ENCODE assay signal across 40 cellular contexts in the genomic region with DNA sequence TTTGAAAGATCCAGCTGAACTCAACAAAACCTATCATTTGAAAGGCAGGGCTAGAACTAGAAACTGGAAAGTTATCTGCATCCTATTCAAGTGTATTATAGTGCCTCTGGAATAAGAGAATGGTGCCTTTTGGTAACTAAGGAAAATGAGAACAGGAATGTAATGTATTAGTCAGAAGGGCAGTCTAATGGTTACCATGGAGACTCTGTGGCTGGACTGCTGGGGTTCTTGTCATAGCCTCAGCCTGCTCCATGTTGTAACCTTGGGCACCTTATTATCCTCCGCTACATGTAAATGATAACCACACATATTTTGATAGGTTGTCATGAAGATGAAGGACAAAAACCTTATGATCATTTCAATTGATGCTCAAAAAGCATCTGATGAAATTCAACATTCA. TPM values are rescaled to one million over a fixed set of nuclear protein-coding genes. Genes with fewer than 3 reads are reported as not detected.
A peak's percentile ranks its signal among the peaks of the same experiment; 100 is the strongest.
DNase-seq lines count a peak whose midpoint lies in the region; ATAC-seq and TF ChIP-seq lines count a peak whose summit lies in the region.
"Had no signal": no experiment of that assay in that cellular context is flagged by ENCODE, and none has a peak within 500 bp of the region (broad histone marks: within the 10 kb centered on the region; RNA-seq: fewer than 3 reads in every experiment).

No MANE protein-coding gene starts in this region.

- ATAC-seq in psoas muscle (no peak), HG03025 (IDR thresholded peaks at IDR 0.05; ENCODE audit: low FRiP score, unreplicated experiment) (no peak)
- ATAC-seq: K562; left colon; stimulated activated memory B cell treated with anti-CD40 and anti-IgM and Interleukin-4, amounts not matched to agents 10 μg/mL and 1 μg/mL and 100 μg/mL, for 72 hours had no signal

- no peak overlapping the region for H3K4me3 Mint-ChIP-seq in endodermal cell
- H3K4me3 Mint-ChIP-seq: activated CD4-positive, alpha-beta memory T cell treated with anti-CD3 and anti-CD28 coated beads for 36 hours; activated T-helper 1 cell treated with anti-CD3 and anti-CD28 coated beads, Interleukin-12 subunit alpha, Interleukin-12 subunit beta, Interleukin-2, Interleukin-4 antibody, amounts not matched to agents 30 ng/mL and 10 ng/mL and 1 ng/mL, durations not matched to agents 14 hours and 24 hours and 36 hours; CD8-positive, alpha-beta memory T cell; H9; memory B cell; neural progenitor cell; stimulated activated memory B cell treated with anti-CD40 and anti-IgM and Interleukin-4, amounts not matched to agents 10 μg/mL and 1 μg/mL and 100 μg/mL, for 72 hours had no signal

- H3K27ac ChIP-seq in brain microvascular endothelial cell: no peak overlapping the region
- H3K27ac ChIP-seq in psoas muscle: no peak overlapping the region
- H3K27ac ChIP-seq in endodermal cell (ENCODE audit: low read depth, low read length): no peak overlapping the region
- H3K27ac ChIP-seq: hepatocyte, neural progenitor cell, Peyer's patch, sigmoid colon, testis had no signal

- no peaks in the 10 kb centered on the region for H3K9me3 Mint-ChIP-seq in endodermal cell
- H3K9me3 Mint-ChIP-seq: activated CD4-positive, alpha-beta memory T cell treated with anti-CD3 and anti-CD28 coated beads for 36 hours; activated T-helper 1 cell treated with anti-CD3 and anti-CD28 coated beads, Interleukin-12 subunit alpha, Interleukin-12 subunit beta, Interleukin-2, Interleukin-4 antibody, amounts not matched to agents 30 ng/mL and 10 ng/mL and 1 ng/mL, durations not matched to agents 14 hours and 24 hours and 36 hours; CD8-positive, alpha-beta memory T cell; H9; memory B cell; stimulated activated memory B cell treated with anti-CD40 and anti-IgM and Interleukin-4, amounts not matched to agents 10 μg/mL and 1 μg/mL and 100 μg/mL, for 72 hours had no signal

- no peak overlapping the region for H3K4me3 ChIP-seq in brain microvascular endothelial cell (ENCODE audit: low read depth, low read length)
- H3K4me3 ChIP-seq in psoas muscle: no peak overlapping the region
- H3K4me3 ChIP-seq in endodermal cell (ENCODE audit: low read length): no peak overlapping the region
- H3K4me3 ChIP-seq: hepatocyte, K562, MG63, neural progenitor cell, Peyer's patch, sigmoid colon, testis had no signal

- no peaks in the 10 kb centered on the region for H3K27me3 Mint-ChIP-seq in endodermal cell (ENCODE audit: insufficient read depth)
- H3K27me3 Mint-ChIP-seq: activated CD4-positive, alpha-beta memory T cell treated with anti-CD3 and anti-CD28 coated beads for 36 hours; memory B cell had no signal

- H3K4me1 Mint-ChIP-seq in endodermal cell: no peaks in the 10 kb centered on the region

- no peak overlapping the region for H3K27ac Mint-ChIP-seq in endodermal cell
- H3K27ac Mint-ChIP-seq: activated CD4-positive, alpha-beta memory T cell treated with anti-CD3 and anti-CD28 coated beads for 36 hours; activated T-helper 1 cell treated with anti-CD3 and anti-CD28 coated beads, Interleukin-12 subunit alpha, Interleukin-12 subunit beta, Interleukin-2, Interleukin-4 antibody, amounts not matched to agents 30 ng/mL and 10 ng/mL and 1 ng/mL, durations not matched to agents 14 hours and 24 hours and 36 hours; CD8-positive, alpha-beta memory T cell; H9; memory B cell; neural progenitor cell; stimulated activated memory B cell treated with anti-CD40 and anti-IgM and Interleukin-4, amounts not matched to agents 10 μg/mL and 1 μg/mL and 100 μg/mL, for 72 hours had no signal

- DNase-seq in AG08395 (ENCODE audit: low spot score): peak; percentile 17
- peak; percentile 27 for DNase-seq in HCEC 1CT
- DNase-seq in brain microvascular endothelial cell: peak; percentile 58
- DNase-seq in hepatic stellate cell (ENCODE audit: low spot score): peak; percentile 29
- no peak for DNase-seq in cerebellum (ENCODE audit: low spot score)
- no peak for DNase-seq in psoas muscle
- no peak for DNase-seq in endodermal cell
- DNase-seq: activated CD4-positive, alpha-beta memory T cell treated with anti-CD3 and anti-CD28 coated beads for 36 hours; activated CD8-positive, alpha-beta memory T cell treated with anti-CD3 and anti-CD28 coated beads, Interleukin-2, amount 50 U/mL, for 4 hours; activated naive CD4-positive, alpha-beta T cell treated with anti-CD3 and anti-CD28 coated beads, Interleukin-2, amount 50 U/mL, for 16 hours; BE2C; CD8-positive, alpha-beta memory T cell; central memory CD4-positive, alpha-beta T cell; H9; left colon; MG63; NCI-H1105 treated with DMSO at 0.1 percent for 48 hours; NCI-H2081; NCI-H226; Peyer's patch; posterior cingulate gyrus; SHP77 treated with DMSO at 0.1 percent for 48 hours; sigmoid colon; stimulated activated CD4-positive, alpha-beta T cell treated with anti-CD3 and anti-CD28 coated beads, Interleukin-4, amount 100 ng/mL, for 4 hours; SW 1271; testis had no signal

- no peak overlapping the region for H3K9ac ChIP-seq in endodermal cell (ENCODE audit: extremely low read depth, low read length, poor library complexity, severe bottlenecking)
- H3K9ac ChIP-seq: neural progenitor cell had no signal

- in situ Hi-C loops in brain microvascular endothelial cell (cut with HindIII; ENCODE audit: low pct_ligation_motif_present, low sequenced_read_pairs): no loop called here

- H3K36me3 Mint-ChIP-seq in endodermal cell (ENCODE audit: low read depth): no peaks in the 10 kb centered on the region
- H3K36me3 Mint-ChIP-seq: activated CD4-positive, alpha-beta memory T cell treated with anti-CD3 and anti-CD28 coated beads for 36 hours; CD8-positive, alpha-beta memory T cell; memory B cell; neural progenitor cell; stimulated activated memory B cell treated with anti-CD40 and anti-IgM and Interleukin-4, amounts not matched to agents 10 μg/mL and 1 μg/mL and 100 μg/mL, for 72 hours had no signal

- WGBS in psoas muscle, 3 donors: 98 to 100% (median 100%) methylated on average over 1 of the region's 1 CpG
- 100% methylated on average over 1 of the region's 1 CpG; no CpG with 5 or more reads in 1 of the 2 experiments for WGBS in endodermal cell (ENCODE audit: insufficient coverage in 1 of 2, insufficient read length in 1 of 2), 2 experiments

- H3K27me3 ChIP-seq in brain microvascular endothelial cell (replicated peaks) (no peaks in the 10 kb centered on the region), psoas muscle (ENCODE audit: insufficient read depth in 3 of 3, low read length in 2 of 3) (no peaks in the 10 kb centered on the region), endodermal cell (ENCODE audit: control insufficient read depth, insufficient read depth, low read length, poor library complexity, severe bottlenecking) (no peaks in the 10 kb centered on the region)
- H3K27me3 ChIP-seq: BE2C, hepatocyte, MG63, neural progenitor cell, Peyer's patch, sigmoid colon, testis had no signal

- TF ChIP-seq CTCF in brain microvascular endothelial cell (IDR thresholded peaks at IDR 0.05; ENCODE audit: low read depth, low read length, missing control alignments): no peak
- no peak for TF ChIP-seq CTCF in psoas muscle (IDR thresholded peaks at IDR 0.05)
- no peak for TF ChIP-seq CTCF in endodermal cell (conservative IDR thresholded peaks at IDR 0.05)

- H3K36me3 ChIP-seq in brain microvascular endothelial cell (replicated peaks) (no peaks in the 10 kb centered on the region), psoas muscle (ENCODE audit: insufficient read depth in 1 of 2, low read depth in 1 of 2) (no peaks in the 10 kb centered on the region), endodermal cell (ENCODE audit: control insufficient read depth, insufficient read depth, low read length) (no peaks in the 10 kb centered on the region)
- H3K36me3 ChIP-seq: BE2C, MG63, neural progenitor cell, Peyer's patch, sigmoid colon had no signal

- no peaks in the 10 kb centered on the region for H3K9me3 ChIP-seq in psoas muscle
- no peaks in the 10 kb centered on the region for H3K9me3 ChIP-seq in endodermal cell (ENCODE audit: control insufficient read depth, low read length)
- H3K9me3 ChIP-seq: BE2C, MG63, Peyer's patch, sigmoid colon, testis had no signal

- intact Hi-C loops in psoas muscle (cut with DNase I): no loop called here

- H3K4me1 ChIP-seq in psoas muscle: no peaks in the 10 kb centered on the region
- no peaks in the 10 kb centered on the region for H3K4me1 ChIP-seq in endodermal cell (ENCODE audit: control insufficient read depth, insufficient read depth, low read length)
- H3K4me1 ChIP-seq: BE2C, neural progenitor cell, testis had no signal

RNA-seq across cellular contexts. Expression of a gene that starts 24.6 kb away (rescaled TPM):
- not detected for total RNA-seq in cerebellum
- not detected for total RNA-seq in psoas muscle
- not detected for polyA plus RNA-seq in psoas muscle
- not detected for total RNA-seq in endodermal cell
- polyA plus RNA-seq in endodermal cell (2013, experiment 1 of 2): not detected
- polyA plus RNA-seq in endodermal cell (2013, experiment 2 of 2): not detected
- total RNA-seq: A172; CD8-positive, alpha-beta memory T cell; dermis microvascular lymphatic vessel endothelial cell; endothelial cell of umbilical vein; frontal cortex; G401; H9; hepatocyte; HT-29; K562; left colon; Peyer's patch; sigmoid colon; testis; urinary bladder had no signal
- polyA plus RNA-seq: CD8-positive, alpha-beta memory T cell; endothelial cell of umbilical vein; hepatocyte; K562; urinary bladder had no signal

RNA-seq across cellular contexts. Expression of a gene that starts 39.3 kb away (rescaled TPM):
- not detected for total RNA-seq in cerebellum
- total RNA-seq in psoas muscle: not detected
- polyA plus RNA-seq in psoas muscle: not detected
- total RNA-seq in endodermal cell: not detected
- polyA plus RNA-seq in endodermal cell (2013, experiment 1 of 2): not detected
- polyA plus RNA-seq in endodermal cell (2013, experiment 2 of 2): not detected
- total RNA-seq: A172; activated CD4-positive, alpha-beta memory T cell treated with anti-CD3 and anti-CD28 coated beads for 36 hours; activated T-helper 1 cell treated with anti-CD3 and anti-CD28 coated beads, Interleukin-12 subunit alpha, Interleukin-12 subunit beta, Interleukin-2, Interleukin-4 antibody, amounts not matched to agents 30 ng/mL and 10 ng/mL and 1 ng/mL, durations not matched to agents 14 hours and 24 hours and 36 hours; CD8-positive, alpha-beta memory T cell; dermis microvascular lymphatic vessel endothelial cell; endothelial cell of umbilical vein; frontal cortex; G401; H9; hepatocyte; HT-29; K562; left colon; Peyer's patch; sigmoid colon; testis; urinary bladder had no signal
- polyA plus RNA-seq: endothelial cell of umbilical vein, hepatocyte, K562, sigmoid colon, urinary bladder had no signal

Comparison
In these comparisons a context has a peak if more than half of its experiments do, and no peak if none do; other contexts are left out.
1. DNase-seq: peak in AG08395 (single experiment), HCEC 1CT (single experiment), brain microvascular endothelial cell (single experiment) and hepatic stellate cell (single experiment); none in cerebellum (single experiment), psoas muscle (0 of 2) and endodermal cell (single experiment).